Comparison of ENCODE assay signal across 17 cellular contexts in the genomic region with DNA sequence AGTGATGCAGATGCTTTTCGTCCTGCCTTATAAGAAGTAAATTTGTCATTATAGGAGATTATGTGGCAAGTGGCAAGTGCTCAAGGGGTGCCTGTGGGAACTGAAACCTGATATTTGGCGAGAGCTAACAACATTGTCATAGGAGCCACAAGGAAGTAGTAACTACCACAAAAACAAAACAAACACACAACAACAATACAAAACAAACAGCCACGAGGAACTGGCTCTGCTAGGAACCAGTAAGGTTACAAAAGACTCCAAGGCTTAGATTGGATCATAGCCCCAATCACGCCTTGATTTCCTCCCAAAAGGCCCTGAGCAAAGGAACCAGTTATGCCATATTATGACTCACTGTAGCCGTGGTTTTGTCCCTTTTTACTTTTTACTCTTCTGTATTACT.
A peak's percentile ranks its signal among the peaks of the same experiment; 100 is the strongest.
DNase-seq lines count a peak whose midpoint lies in the region; ATAC-seq, FAIRE-seq and TF ChIP-seq lines count a peak whose summit lies in the region.
"Had no signal": no experiment of that assay in that cellular context is flagged by ENCODE, and none has a peak within 500 bp of the region (broad histone marks: within the 10 kb centered on the region; RNA-seq: fewer than 3 reads in every experiment).

No MANE protein-coding gene starts in this region.

- intact Hi-C loops in PC-9 (cut with micrococcal nuclease; ENCODE audit: unreplicated experiment): no loop called here

- H4K20me1 ChIP-seq in PC-9 (ENCODE audit: insufficient read depth): no peaks in the 10 kb centered on the region

- ATAC-seq in HG02885 (IDR thresholded peaks at IDR 0.05; ENCODE audit: poor library complexity, unreplicated experiment): peak; percentile 34
- peak; percentile 72 for ATAC-seq in foreskin keratinocyte
- ATAC-seq: left lobe of liver had no signal

- H3K4me1 Mint-ChIP-seq in T-helper 2 cell treated with Interferon-gamma antibody and Interleukin-4, amounts not matched to agents 5 μg/mL and 100 μg/mL, for 36 hours (ENCODE audit: low read depth): no peaks in the 10 kb centered on the region
- H3K4me1 Mint-ChIP-seq: activated B cell treated with CpG ODN at 0.5 μM for 24 hours had no signal

- no peaks in the 10 kb centered on the region for H3K9me3 Mint-ChIP-seq in T-helper 2 cell treated with Interferon-gamma antibody and Interleukin-4, amounts not matched to agents 5 μg/mL and 100 μg/mL, for 36 hours
- H3K9me3 Mint-ChIP-seq: activated B cell treated with CpG ODN at 0.5 μM for 24 hours had no signal

- no peaks in the 10 kb centered on the region for H3K27me3 ChIP-seq in PC-9 (ENCODE audit: insufficient read depth, low read depth)
- no peaks in the 10 kb centered on the region for H3K27me3 ChIP-seq in foreskin keratinocyte
- H3K27me3 ChIP-seq: adrenal gland had no signal

- no peak overlapping the region for H3K4me3 Mint-ChIP-seq in T-helper 2 cell treated with Interferon-gamma antibody and Interleukin-4, amounts not matched to agents 5 μg/mL and 100 μg/mL, for 36 hours
- H3K4me3 Mint-ChIP-seq: activated B cell treated with CpG ODN at 0.5 μM for 24 hours had no signal

- H3K4me1 ChIP-seq in PC-9 (replicated peaks; ENCODE audit: insufficient read depth) (peaks cover 6% of the 10 kb centered on the region), foreskin keratinocyte (peaks cover 12% of the 10 kb centered on the region)
- H3K4me1 ChIP-seq: adrenal gland had no signal

- H3K9me3 ChIP-seq in PC-9 (ENCODE audit: insufficient read depth, low read depth): no peaks in the 10 kb centered on the region
- H3K9me3 ChIP-seq: adrenal gland, Caco-2, HAP-1, thoracic aorta had no signal

- no peak overlapping the region for H3K27ac ChIP-seq in PC-9
- no peak overlapping the region for H3K27ac ChIP-seq in foreskin keratinocyte
- H3K27ac ChIP-seq: adrenal gland, SK-N-MC, thoracic aorta had no signal

- H3K4me3 ChIP-seq in PC-9: no peak overlapping the region
- H3K4me3 ChIP-seq: adrenal gland, HAP-1, SK-N-MC, skin epidermis, thoracic aorta had no signal

- no peaks in the 10 kb centered on the region for H3K36me3 ChIP-seq in PC-9 (ENCODE audit: low read depth)
- H3K36me3 ChIP-seq: adrenal gland, HAP-1, thoracic aorta had no signal

- no peak overlapping the region for H2AFZ ChIP-seq in PC-9

- no peaks in the 10 kb centered on the region for H3K27me3 Mint-ChIP-seq in T-helper 2 cell treated with Interferon-gamma antibody and Interleukin-4, amounts not matched to agents 5 μg/mL and 100 μg/mL, for 36 hours (ENCODE audit: low read depth)
- H3K27me3 Mint-ChIP-seq: activated B cell treated with CpG ODN at 0.5 μM for 24 hours had no signal

- no TSS peak for BruUV-seq in PC-9 (replicated peaks; lab: Mats Ljungman, UMichigan)

- POLR2A ChIA-PET in PC-9 (lab: Charles Lee; ENCODE audit: unreplicated experiment): interaction anchor here (0.7 kb wide), 1 partner anchor 945 kb away, joined by 3 read pairs; no protein-coding TSS in a partner anchor

- H3K4me2 ChIP-seq in PC-9: no peak overlapping the region

- no peaks in the 10 kb centered on the region for H3K9me2 ChIP-seq in PC-9 (ENCODE audit: insufficient read depth)

- CTCF ChIA-PET in PC-9 (lab: Charles Lee): interaction anchor here (0.5 kb wide), 1 partner anchor 23 kb away, joined by 3 read pairs; no protein-coding TSS in a partner anchor

- no peak for TF ChIP-seq POLR2A in GM12891 (IDR thresholded peaks at IDR 0.05; ENCODE audit: low read depth, low read length)

- H3K27ac Mint-ChIP-seq in T-helper 2 cell treated with Interferon-gamma antibody and Interleukin-4, amounts not matched to agents 5 μg/mL and 100 μg/mL, for 36 hours: no peak overlapping the region
- H3K27ac Mint-ChIP-seq: activated B cell treated with CpG ODN at 0.5 μM for 24 hours had no signal

- H3K79me2 ChIP-seq in PC-9 (ENCODE audit: low read depth): no peaks in the 10 kb centered on the region

- no peaks in the 10 kb centered on the region for H3K36me3 Mint-ChIP-seq in T-helper 2 cell treated with Interferon-gamma antibody and Interleukin-4, amounts not matched to agents 5 μg/mL and 100 μg/mL, for 36 hours (ENCODE audit: low read depth)

- no peak for TF ChIP-seq CTCF in PC-9 (conservative IDR thresholded peaks at IDR 0.05)
- TF ChIP-seq CTCF in foreskin keratinocyte (conservative IDR thresholded peaks at IDR 0.05): no peak

- FAIRE-seq in GM12891 (lab: Jason Lieb, UNC): no peak

- no peak for DNase-seq in GM12891 (ENCODE audit: insufficient read length, low spot score)
- DNase-seq in PC-9: peak; percentile 57 to 72
- peak in 1 of 2 donors; percentile 61 for DNase-seq in foreskin keratinocyte
- DNase-seq in middle frontal gyrus (ENCODE audit: extremely low spot score, low spot score): no peak
- no peak for DNase-seq in hepatic stellate cell (ENCODE audit: low spot score)
- no peak for DNase-seq in T-helper 2 cell treated with Interferon-gamma antibody and Interleukin-4, amounts not matched to agents 5 μg/mL and 100 μg/mL, for 36 hours (ENCODE audit: low spot score)
- DNase-seq: activated B cell treated with CpG ODN at 0.5 μM for 24 hours, adrenal gland, Caco-2, KBM-7, NCI-H446 treated with DMSO at 0.1 percent for 48 hours had no signal

- no peaks in the 10 kb centered on the region for H3F3A ChIP-seq in PC-9 (ENCODE audit: insufficient read depth, low read depth)

TF ChIP-seq in GM12891, 5 proteins besides CTCF, POLR2A, EP300 and RAD21:
- TF ChIP-seq PAX5 (IDR thresholded peaks at IDR 0.05; ENCODE audit: insufficient read depth, low read length, severe bottlenecking) (no peak), SPI1 (IDR thresholded peaks at IDR 0.05; ENCODE audit: low read depth, low read length) (peak; percentile 13; the same call in 1 of the 2 replicates)

Comparison
In these comparisons a context has a peak if more than half of its experiments do, and no peak if none do; other contexts are left out.
1. DNase-seq: peak in PC-9 (2 of 2); none in GM12891 (single experiment), middle frontal gyrus (single experiment), hepatic stellate cell (single experiment) and T-helper 2 cell treated with Interferon-gamma antibody and Interleukin-4, amounts not matched to agents 5 μg/mL and 100 μg/mL, for 36 hours (single experiment).